In genomic region chr5:56268707-56269106, GRCh38 we compare ENCODE assay signal across 3 cellular contexts. TPM values are rescaled to one million over a fixed set of nuclear protein-coding genes. Genes with fewer than 3 reads are reported as not detected.
"Had no signal": no experiment of that assay in that cellular context is flagged by ENCODE, and none has a peak within 500 bp of the region (broad histone marks: within the 10 kb centered on the region; RNA-seq: fewer than 3 reads in every experiment).

No MANE protein-coding gene starts in this region.

RNA-seq across cellular contexts. Expression of gene ANKRD55, which starts 35.6 kb away (rescaled TPM):
- total RNA-seq: LHCN-M2, MCF 10A, NCI-H460 had no signal
